Comparison of ENCODE assay signal across 34 cellular contexts in genomic region chr4:116512552-116512951, GRCh38.
"Had no signal": no experiment of that assay in that cellular context is flagged by ENCODE, and none has a peak within 500 bp of the region (broad histone marks: within the 10 kb centered on the region; RNA-seq: fewer than 3 reads in every experiment).

No MANE protein-coding gene starts in this region.

- H3K27me3 ChIP-seq: MG63 had no signal

- H3K4me3 ChIP-seq: MG63 had no signal

- H3K36me3 ChIP-seq: MG63 had no signal

- H3K9me3 ChIP-seq: MG63 had no signal

- DNase-seq: Karpas-422, Kasumi-1, MG63, MM.1S, MV-4-11, NCI-H1048, NCI-H1092, NCI-H1092 treated with DMSO at 0.1 percent for 48 hours, NCI-H1105, NCI-H1105 treated with DMSO at 0.1 percent for 48 hours, NCI-H1417, NCI-H1417 treated with DMSO at 0.1 percent for 48 hours, NCI-H1436, NCI-H1436 treated with DMSO at 0.1 percent for 48 hours, NCI-H146, NCI-H1694, NCI-H1694 treated with DMSO at 0.1 percent for 48 hours, NCI-H187, NCI-H187 treated with DMSO at 0.1 percent for 48 hours, NCI-H1930, NCI-H2029, NCI-H2029 treated with DMSO at 0.1 percent for 48 hours, NCI-H2081, NCI-H2081 treated with DMSO at 0.1 percent for 48 hours, NCI-H2107, NCI-H2171, NCI-H2171 treated with DMSO at 0.1 percent for 48 hours, NCI-H2227 treated with DMSO at 0.1 percent for 48 hours, NCI-H226, NCI-H345, NCI-H446, NCI-H446 treated with DMSO at 0.1 percent for 48 hours, NCI-H510A, NCI-H510A treated with DMSO at 0.1 percent for 48 hours had no signal
